9 cellular contexts compared by ENCODE assay signal in the genomic region with DNA sequence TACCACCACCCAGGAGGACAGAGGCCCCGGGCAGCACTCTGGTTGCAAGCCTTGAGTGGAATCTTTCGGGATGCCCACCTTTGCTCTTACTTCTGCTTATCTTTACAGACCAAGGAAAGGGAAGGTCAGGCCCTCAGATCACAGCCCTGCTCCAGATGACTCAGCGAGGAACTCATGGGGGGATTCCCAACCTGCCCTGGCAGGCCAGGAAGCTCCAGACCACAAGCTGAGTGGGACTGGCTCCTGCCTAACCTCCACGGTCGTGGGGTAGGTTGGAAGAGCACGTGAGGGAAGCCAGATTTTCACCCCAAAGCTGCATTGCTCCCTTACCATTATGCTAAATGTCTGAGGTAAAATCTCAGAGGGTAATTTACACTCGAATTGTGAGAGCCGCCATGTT. TPM values are rescaled to one million over a fixed set of nuclear protein-coding genes. Genes with fewer than 3 reads are reported as not detected.
DNase-seq lines count a peak whose midpoint lies in the region; ATAC-seq, FAIRE-seq and TF ChIP-seq lines count a peak whose summit lies in the region.
"Had no signal": no experiment of that assay in that cellular context is flagged by ENCODE, and none has a peak within 500 bp of the region (broad histone marks: within the 10 kb centered on the region; RNA-seq: fewer than 3 reads in every experiment).

No MANE protein-coding gene starts in this region.

- FAIRE-seq in RCC 7860 (lab: Jason Lieb, UNC): peak; percentile 80

- POLR2A ChIA-PET in activated naive CD8-positive, alpha-beta T cell treated with anti-CD3 and anti-CD28 coated beads, Interleukin-2, amount 10 ng/mL, durations not matched to agents 7 days and 5 days (lab: Charles Lee): interaction anchor here (0.9 to 3.1 kb wide), 3 partner anchors 9 to 24 kb away, joined by 3 to 18 read pairs (median 12); a partner anchor contains a TSS

- no peak overlapping the region for H3K27ac ChIP-seq in substantia nigra (ENCODE audit: low read depth, low read length, poor library complexity, severe bottlenecking)

- H3K4me1 Mint-ChIP-seq in activated naive CD8-positive, alpha-beta T cell treated with anti-CD3 and anti-CD28 coated beads, Interleukin-2, amount 10 ng/mL, durations not matched to agents 7 days and 5 days: peaks cover 76% of the 10 kb centered on the region

- no peaks in the 10 kb centered on the region for H3K9me3 Mint-ChIP-seq in activated naive CD8-positive, alpha-beta T cell treated with anti-CD3 and anti-CD28 coated beads, Interleukin-2, amount 10 ng/mL, durations not matched to agents 7 days and 5 days

- peak overlapping the region; percentile 16 for H3K4me3 Mint-ChIP-seq in activated naive CD8-positive, alpha-beta T cell treated with anti-CD3 and anti-CD28 coated beads, Interleukin-2, amount 10 ng/mL, durations not matched to agents 7 days and 5 days

- no peak for TF ChIP-seq CTCF in GM06990 (IDR thresholded peaks at IDR 0.05; ENCODE audit: insufficient read depth, low read length, poor library complexity, severe bottlenecking)

- no peaks in the 10 kb centered on the region for H3K27me3 ChIP-seq in GM06990 (replicated peaks; ENCODE audit: control insufficient read depth, insufficient read depth, low read length)

- H3K36me3 Mint-ChIP-seq in activated naive CD8-positive, alpha-beta T cell treated with anti-CD3 and anti-CD28 coated beads, Interleukin-2, amount 10 ng/mL, durations not matched to agents 7 days and 5 days: peaks cover 50% of the 10 kb centered on the region

- H3K27me3 Mint-ChIP-seq in activated naive CD8-positive, alpha-beta T cell treated with anti-CD3 and anti-CD28 coated beads, Interleukin-2, amount 10 ng/mL, durations not matched to agents 7 days and 5 days: no peaks in the 10 kb centered on the region

- DNase-seq in GM06990 (ENCODE audit: extremely low read depth, insufficient read length) (peak; percentile 71), RCC 7860 (ENCODE audit: low spot score) (peak; percentile 83), NCI-H2227 (lab: John Stamatoyannopoulos, UW; ENCODE audit: unreplicated experiment) (no peak), substantia nigra (lab: John Stamatoyannopoulos, UW) (no peak), putamen (ENCODE audit: low spot score) (no peak)
- no peak for DNase-seq in activated naive CD8-positive, alpha-beta T cell treated with anti-CD3 and anti-CD28 coated beads, Interleukin-2, amount 10 ng/mL, durations not matched to agents 7 days and 5 days
- DNase-seq in stimulated activated CD4-positive, alpha-beta T cell treated with anti-CD3 and anti-CD28 coated beads, Interleukin-1b, Interleukin-23, amount 100 ng/mL, for 4 hours (ENCODE audit: low read depth in 2 of 2): peak; percentile 27 to 31
- DNase-seq: hypothalamus had no signal

- ATAC-seq in activated naive CD8-positive, alpha-beta T cell treated with anti-CD3 and anti-CD28 coated beads, Interleukin-2, amount 10 ng/mL, durations not matched to agents 7 days and 5 days (ENCODE audit: low read depth): no peak
- no peak for ATAC-seq in GM21381 (IDR thresholded peaks at IDR 0.05; ENCODE audit: unreplicated experiment)

- H3K36me3 ChIP-seq in GM06990 (ENCODE audit: control insufficient read depth, insufficient read depth, low read length): peaks cover 4% of the 10 kb centered on the region

- peak overlapping the region; percentile 35 for H3K27ac Mint-ChIP-seq in activated naive CD8-positive, alpha-beta T cell treated with anti-CD3 and anti-CD28 coated beads, Interleukin-2, amount 10 ng/mL, durations not matched to agents 7 days and 5 days

- no peak overlapping the region for H3K4me3 ChIP-seq in GM06990 (replicated peaks; ENCODE audit: low read depth, low read length)

RNA-seq across cellular contexts. Expression of a gene that starts 11.8 kb away (rescaled TPM):
- total RNA-seq in activated naive CD8-positive, alpha-beta T cell treated with anti-CD3 and anti-CD28 coated beads, Interleukin-2, amount 10 ng/mL, durations not matched to agents 7 days and 5 days: 10 to 100 TPM; 54.0 to 54.2 TPM

RNA-seq across cellular contexts. Expression of a gene that starts 25.6 kb away (rescaled TPM):
- 10 to 100 TPM; 24.2 to 27.5 TPM for total RNA-seq in activated naive CD8-positive, alpha-beta T cell treated with anti-CD3 and anti-CD28 coated beads, Interleukin-2, amount 10 ng/mL, durations not matched to agents 7 days and 5 days

RNA-seq across cellular contexts. Expression of a gene that starts 41.8 kb away (rescaled TPM):
- total RNA-seq in activated naive CD8-positive, alpha-beta T cell treated with anti-CD3 and anti-CD28 coated beads, Interleukin-2, amount 10 ng/mL, durations not matched to agents 7 days and 5 days: 100 to 1,000 TPM; 220 to 233 TPM

RNA-seq across cellular contexts. Expression of a gene that starts 41.9 kb away (rescaled TPM):
- total RNA-seq in activated naive CD8-positive, alpha-beta T cell treated with anti-CD3 and anti-CD28 coated beads, Interleukin-2, amount 10 ng/mL, durations not matched to agents 7 days and 5 days: 1 to 10 TPM; 4.0 to 4.7 TPM

RNA-seq across cellular contexts. Expression of a gene that starts 48.3 kb away (rescaled TPM):
- total RNA-seq in activated naive CD8-positive, alpha-beta T cell treated with anti-CD3 and anti-CD28 coated beads, Interleukin-2, amount 10 ng/mL, durations not matched to agents 7 days and 5 days: 100 to 1,000 TPM; 125 to 142 TPM

Comparison
In these comparisons a context has a peak if more than half of its experiments do, and no peak if none do; other contexts are left out.
1. DNase-seq: peak in GM06990 (single experiment), RCC 7860 (single experiment) and stimulated activated CD4-positive, alpha-beta T cell treated with anti-CD3 and anti-CD28 coated beads, Interleukin-1b, Interleukin-23, amount 100 ng/mL, for 4 hours (2 of 2); none in activated naive CD8-positive, alpha-beta T cell treated with anti-CD3 and anti-CD28 coated beads, Interleukin-2, amount 10 ng/mL, durations not matched to agents 7 days and 5 days (single experiment), NCI-H2227 (single experiment), substantia nigra (0 of 49) and putamen (single experiment).